In genomic region chr22:18934688-18935087, GRCh38 we compare ENCODE assay signal across 11 cellular contexts. TPM values are rescaled to one million over a fixed set of nuclear protein-coding genes. Genes with fewer than 3 reads are reported as not detected.
DNase-seq lines count a peak whose midpoint lies in the region; ATAC-seq and TF ChIP-seq lines count a peak whose summit lies in the region.
"Not testable (repeated sequence)": the region's sequence is repeated elsewhere in the genome, so short reads cannot be mapped to it uniquely, and the experiment has no call there.
"Had no signal": no experiment of that assay in that cellular context is flagged by ENCODE, and none has a peak within 500 bp of the region (broad histone marks: within the 10 kb centered on the region; RNA-seq: fewer than 3 reads in every experiment).

No MANE protein-coding gene starts in this region.

- H3K27me3 ChIP-seq in left lung; lower lobe of right lung (ENCODE audit: low read depth); upper lobe of right lung: not testable (repeated sequence)

- not testable (repeated sequence) for H3K27ac ChIP-seq in left lung, lower lobe of right lung, upper lobe of right lung

- ATAC-seq in esophagus mucosa (peak; percentile 51), left colon (peak; percentile 27), left lobe of liver (peak; percentile 55), left lung (peak; percentile 68), lower lobe of right lung (peak; percentile 49 to 71), mucosa of descending colon (peak; percentile 14), upper lobe of right lung (peak; percentile 65)

- DNase-seq in left colon; left lobe of liver (ENCODE audit: low spot score); left lung; lower lobe of right lung; mucosa of descending colon; upper lobe of right lung: not testable (repeated sequence)

- not testable (repeated sequence) for H3K9me3 ChIP-seq in left lung, lower lobe of right lung, mucosa of descending colon, upper lobe of right lung

- H3K4me3 ChIP-seq in left lung, lower lobe of right lung, mucosa of descending colon, upper lobe of right lung: not testable (repeated sequence)

- not testable (repeated sequence) for TF ChIP-seq CTCF in left lung (IDR thresholded peaks at IDR 0.05); lower lobe of right lung (IDR thresholded peaks at IDR 0.05); mucosa of descending colon (IDR thresholded peaks at IDR 0.05); upper lobe of right lung (IDR thresholded peaks at IDR 0.05)

- H3K4me1 ChIP-seq in left lung; lower lobe of right lung; mucosa of descending colon (ENCODE audit: low read depth); upper lobe of right lung: not testable (repeated sequence)

- intact Hi-C loops in left colon (cut with DNase I, micrococcal nuclease); left lung (cut with DNase I); lower lobe of right lung (cut with DNase I); mucosa of descending colon (cut with DNase I, micrococcal nuclease); upper lobe of right lung (cut with DNase I): not testable (repeated sequence)

- not testable (repeated sequence) for H3K36me3 ChIP-seq in left lung; lower lobe of right lung; mucosa of descending colon (ENCODE audit: low read depth); upper lobe of right lung

RNA-seq across cellular contexts. Expression of gene PRODH, which starts 1.4 kb away (rescaled TPM):
- 4.5 TPM for total RNA-seq in esophagus mucosa
- 10 to 100 TPM; 10.2 to 15.5 TPM for total RNA-seq in left colon
- 35.6 TPM for total RNA-seq in left lobe of liver
- 10 to 100 TPM; 20.6 to 77.9 TPM for total RNA-seq in left lung
- total RNA-seq in lower lobe of right lung: 33.9 TPM
- 1 to 10 TPM; 4.9 to 7.5 (median 5.3) TPM for total RNA-seq in mucosa of descending colon
- total RNA-seq in upper lobe of right lung: 60.9 TPM
- total RNA-seq: B cell; CD4-positive, alpha-beta T cell; CD4-positive, CD25-positive, alpha-beta regulatory T cell; CD8-positive, alpha-beta T cell had no signal

RNA-seq across cellular contexts. Expression of gene DGCR6, which starts 28.6 kb away (rescaled TPM):
- total RNA-seq in esophagus mucosa (1.6 TPM), left colon (1 to 10 TPM; 1.2 to 2.3 TPM), left lobe of liver (4.2 TPM), left lung (1 to 10 TPM; 1.7 to 6.1 TPM), lower lobe of right lung (4.5 TPM), mucosa of descending colon (1 to 10 TPM in 1 of 3 donors, under 1 TPM in 2; 0.39 to 1.7 (median 0.55) TPM), upper lobe of right lung (3.1 TPM)

Comparison
In these comparisons a context has a peak if more than half of its experiments do, and no peak if none do; other contexts are left out.
1. ATAC-seq: peak in every context shown above with its lines; median percentile 68 in left lung; 65 in upper lobe of right lung; 60 in lower lobe of right lung; 55 in left lobe of liver; 51 in esophagus mucosa; 27 in left colon; 14 in mucosa of descending colon.